ENCODE assay signal across 8 cellular contexts in the genomic region with DNA sequence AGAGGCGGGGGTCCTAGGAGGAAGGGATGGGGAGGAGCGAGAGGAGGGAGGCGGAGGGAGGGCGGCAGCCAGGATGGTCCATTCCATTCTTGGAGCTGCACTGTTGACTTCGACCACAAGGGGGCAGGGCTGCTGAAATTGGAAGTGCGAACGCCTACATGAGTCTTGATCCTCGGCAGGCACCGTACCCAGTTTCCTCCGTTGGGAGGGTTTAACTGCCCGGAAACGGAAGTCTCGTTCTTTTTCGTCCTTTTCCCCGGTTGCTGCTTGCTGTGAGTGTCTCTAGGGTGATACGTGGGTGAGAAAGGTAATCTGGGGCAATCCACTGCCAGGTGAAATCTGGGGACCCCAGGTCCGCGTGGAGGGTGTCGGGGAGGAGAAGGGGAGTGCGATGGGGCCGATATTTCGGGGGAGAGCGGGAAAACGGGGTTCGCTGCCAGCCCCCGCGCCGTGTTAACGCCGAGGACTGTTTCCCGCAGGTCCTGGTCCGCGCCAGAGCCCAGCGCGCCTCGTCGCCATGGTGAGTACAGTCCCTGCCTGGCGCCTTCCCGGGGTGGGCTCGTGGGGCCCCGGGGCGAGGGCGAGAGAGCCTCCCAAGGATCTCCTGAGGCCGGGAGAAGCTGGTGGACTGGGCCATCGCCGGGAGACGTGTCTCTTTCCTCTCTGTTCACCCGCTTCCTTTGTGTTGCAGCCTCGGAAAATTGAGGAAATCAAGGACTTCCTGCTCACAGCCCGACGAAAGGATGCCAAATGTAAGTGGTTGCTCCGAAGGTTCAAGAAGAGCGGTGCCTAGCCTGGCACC. TPM values are rescaled to one million over a fixed set of nuclear protein-coding genes. Genes with fewer than 3 reads are reported as not detected.
DNase-seq lines count a peak whose midpoint lies in the region; ATAC-seq, FAIRE-seq and TF ChIP-seq lines count a peak whose summit lies in the region.

RPL38 (plus strand) TSS at position 240 of the 802 bp plus-strand sequence; CDS start at position 518, 278 bp downstream.

- peaks cover 0 to 23% (median 17%) of the 10 kb centered on the region in 3 donors for H3K4me1 ChIP-seq in pancreas
- peaks cover 0 to 46% (median 29%) of the 10 kb centered on the region in 4 donors for H3K4me1 ChIP-seq in tibial artery

- DNase-seq in NCI-H128 (lab: John Stamatoyannopoulos, UW; ENCODE audit: unreplicated experiment) (peak; percentile 92), SW 1271 (lab: John Stamatoyannopoulos, UW) (peak; percentile 80 to 93), Right ventricle myocardium superior (peak; percentile 96), pancreas (peak; percentile 91 to 98 (median 96)), tibial artery (peak; percentile 95 to 97)
- peak; percentile 92 for DNase-seq in activated naive CD8-positive, alpha-beta T cell treated with anti-CD3 and anti-CD28 coated beads, Interleukin-2, amount 50 U/mL, for 16 hours (ENCODE audit: low read depth, low spot score)

- H3K4me3 ChIP-seq in GM08714 (ENCODE audit: low read length) (peak within 1 kb of the TSS; percentile 97), pancreas (peak within 1 kb of the TSS; percentile 52 to 99 (median 96)), tibial artery (peak within 1 kb of the TSS; percentile 77 to 93)

- ATAC-seq in HG02588 (IDR thresholded peaks at IDR 0.05; ENCODE audit: unreplicated experiment) (peak; percentile 69), Right ventricle myocardium superior (ENCODE audit: poor library complexity) (peak; percentile 88), pancreas (peak; percentile 90 to 94 (median 92))

- TF ChIP-seq CTCF in pancreas (IDR thresholded peaks at IDR 0.05) (peak; percentile 87 to 96 (median 92)), tibial artery (IDR thresholded peaks at IDR 0.05) (peak; percentile 93 to 97)

- H3K36me3 ChIP-seq in pancreas (peaks cover 0 to 15% (median 4%) of the 10 kb centered on the region in 3 donors), tibial artery (peaks cover 0 to 39% (median 27%) of the 10 kb centered on the region in 3 donors)

- 0 to 1% methylated on average over 46 to 53 of the region's 53 CpGs for WGBS in pancreas, 2 donors

- no peaks in the 10 kb centered on the region for H3K9me3 ChIP-seq in pancreas
- no peaks in the 10 kb centered on the region for H3K9me3 ChIP-seq in tibial artery

- peak; percentile 83 for FAIRE-seq in pancreas (lab: Jason Lieb, UNC)

- intact Hi-C loops in Right ventricle myocardium superior (cut with DNase I) = loop anchor here (10.0 kb wide), 2 partner anchors 151 to 251 kb away; no protein-coding TSS in a partner anchor
- intact Hi-C loops in pancreas (cut with DNase I) = no loop called here
- intact Hi-C loops in tibial artery (cut with DNase I; ENCODE audit: low total_unique reads) = loop anchor here (10.0 kb wide), 2 partner anchors 571 to 1119 kb away; partner anchors contain the start of gene NAT9

- peaks cover 0 to 4% (median 0%) of the 10 kb centered on the region in 4 donors for H3K27me3 ChIP-seq in pancreas
- peaks cover 0 to 38% of the 10 kb centered on the region in 2 donors for H3K27me3 ChIP-seq in tibial artery

- H3K27ac ChIP-seq in pancreas (peak within 1 kb of the TSS; percentile 50 to 71 (median 59)), tibial artery (peak within 1 kb of the TSS; percentile 79 to 80)

RNA-seq across cellular contexts. Expression of gene RPL38, which starts in this region (rescaled TPM):
- 691 TPM for total RNA-seq in Right ventricle myocardium superior
- 100 to 1,000 TPM; 395 to 662 (median 492) TPM for total RNA-seq in pancreas
- 1,000 to 10,000 TPM in 1 of 2 donors, 100 to 1,000 TPM in 1; 911 to 1,054 TPM for polyA plus RNA-seq in pancreas

Comparison
In these comparisons a context has a peak if more than half of its experiments do, and no peak if none do; other contexts are left out.
1. Peak in every context shown above with its lines: DNase-seq, ATAC-seq, H3K4me3 ChIP-seq and H3K27ac ChIP-seq.
2. intact Hi-C loops: an anchor here in Right ventricle myocardium superior (10.0 kb wide) and tibial artery (10.0 kb wide); none called in pancreas.